Comparison of ENCODE assay signal across 17 cellular contexts in the genomic region with DNA sequence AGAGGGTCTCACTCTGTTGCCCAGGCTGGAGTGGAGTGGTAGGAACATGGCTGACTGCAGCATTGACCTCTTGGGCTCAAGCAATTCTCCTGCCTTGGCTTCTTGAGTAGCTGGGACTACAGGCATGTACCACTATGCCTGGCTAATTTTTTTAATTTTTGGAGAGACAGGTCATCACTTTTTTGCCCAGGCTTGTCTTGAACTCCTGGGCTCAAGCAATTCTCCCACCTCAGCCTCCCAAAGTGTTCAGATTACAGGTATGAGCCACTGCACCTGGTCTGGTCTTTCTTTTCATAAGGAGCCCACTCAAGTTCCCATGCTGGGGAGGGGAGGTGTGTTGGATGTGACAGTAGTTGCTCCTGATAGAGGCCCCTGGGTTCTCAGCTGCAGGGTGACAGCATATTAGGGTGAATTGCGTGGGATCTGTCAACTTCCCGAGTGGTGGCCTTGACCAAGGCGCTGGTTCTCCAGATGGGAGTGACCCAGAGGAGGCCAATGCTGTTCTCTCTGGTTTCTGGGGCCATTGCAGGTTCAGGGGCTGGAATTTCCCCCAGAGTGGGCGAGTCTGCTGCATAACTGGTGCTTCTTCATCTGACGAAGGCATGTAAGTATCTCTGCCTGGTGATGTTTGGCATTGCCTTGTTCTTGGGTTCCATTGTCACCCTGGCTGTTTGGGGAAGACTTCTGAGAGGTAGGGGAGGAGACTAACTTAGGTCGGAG. TPM values are rescaled to one million over a fixed set of nuclear protein-coding genes. Genes with fewer than 3 reads are reported as not detected.
DNase-seq lines count a peak whose midpoint lies in the region; ATAC-seq, FAIRE-seq and TF ChIP-seq lines count a peak whose summit lies in the region.
"Had no signal": no experiment of that assay in that cellular context is flagged by ENCODE, and none has a peak within 500 bp of the region (broad histone marks: within the 10 kb centered on the region; RNA-seq: fewer than 3 reads in every experiment).

No MANE protein-coding gene starts in this region.

- POLR2A ChIA-PET in H1 (lab: Charles Lee; ENCODE audit: partially characterized antibody) = interaction anchor here (0.6 to 1.0 kb wide), 2 partner anchors 10 to 17 kb away, joined by 3 read pairs; no protein-coding TSS in a partner anchor

- TF ChIP-seq EP300 in H1 (IDR thresholded peaks at IDR 0.05; ENCODE audit: borderline replicate concordance in 1 of 2, low read depth in 2 of 2, low read length in 2 of 2) = no peak

- ATAC-seq in HG03457 (IDR thresholded peaks at IDR 0.05; ENCODE audit: unreplicated experiment) (no peak), GM21390 (IDR thresholded peaks at IDR 0.05; ENCODE audit: unreplicated experiment) (no peak)
- ATAC-seq: GM23338 had no signal

- WGBS in H1 (ENCODE audit: extremely low coverage in 1 of 2, insufficient coverage in 1 of 2, insufficient read length in 1 of 2, insufficient replicate concordance in 2 of 2, low coverage in 1 of 2, low lambda C conversion rate in 2 of 2, missing lambda C conversion rate in 1 of 2), 2 experiments = 78% methylated on average over 6 of the region's 6 CpGs; no CpG with 5 or more reads in 1 of the 2 experiments
- 67 to 72% methylated on average over 5 to 6 of the region's 6 CpGs for WGBS in testis, 2 donors

- H3K4ac ChIP-seq in H1 (replicated peaks; ENCODE audit: insufficient read length, low read depth, low read length) = no peak overlapping the region

- H2BK20ac ChIP-seq in H1 (ENCODE audit: low read length) = no peak overlapping the region

- TF ChIP-seq POLR2A in H1 (IDR thresholded peaks at IDR 0.05; ENCODE audit: control extremely low read depth in 1 of 2, low read depth in 2 of 2, low read length in 2 of 2) (no peak), testis (IDR thresholded peaks at IDR 0.05) (no peak)

- no peak overlapping the region for H2BK120ac ChIP-seq in H1 (replicated peaks; ENCODE audit: low read depth, low read length)

- peak overlapping the region; percentile 61; the same call in 1 of the 2 replicates for H2BK15ac ChIP-seq in H1 (ENCODE audit: low read length)

- no peak overlapping the region for H2AK5ac ChIP-seq in H1 (ENCODE audit: low read depth, low read length)

- H4K20me1 ChIP-seq in BLaER1 = 0 out of 2 replicates have a peak, but pooled peaks cover 4% of the 10 kb centered on the region
- H4K20me1 ChIP-seq in H1 (replicated peaks in 1 of 2; ENCODE audit: control insufficient read depth in 1 of 2, insufficient read depth in 2 of 2, low read length in 2 of 2) = no peaks in the 10 kb centered on the region

- H3K23ac ChIP-seq in H1 (ENCODE audit: insufficient read length) = no peak overlapping the region

- peaks cover 51% of the 10 kb centered on the region for H3K4me1 ChIP-seq in BLaER1
- peaks cover 0 to 4% (median 1%) of the 10 kb centered on the region in 4 experiments; a peak in 4 of 7 replicates for H3K4me1 ChIP-seq in H1 (replicated peaks in 1 of 4; ENCODE audit: control insufficient read depth in 3 of 4, insufficient read depth in 4 of 4, low read length in 3 of 4)
- no peaks in the 10 kb centered on the region for H3K4me1 ChIP-seq in testis

- DNase-seq in activated effector memory CD4-positive, alpha-beta T cell treated with anti-CD3 and anti-CD28 coated beads, Interleukin-2, amount 50 U/mL, for 16 hours = peak; percentile 50
- no peak for DNase-seq in activated effector memory CD4-positive, alpha-beta T cell treated with Interleukin-2 at 50 U/mL for 16 hours
- no peak for DNase-seq in H1 (ENCODE audit: low read depth in 1 of 2, low spot score in 2 of 2)
- peak; percentile 12 for DNase-seq in posterior vena cava (ENCODE audit: low spot score)
- DNase-seq in testis = no peak
- DNase-seq: CD4-positive, CD25-positive, alpha-beta regulatory T cell; DMS53; GF-D8; H9 had no signal

- H3K23me2 ChIP-seq in H1 (ENCODE audit: low read depth, low read length) = no peaks in the 10 kb centered on the region

- H3K27me3 ChIP-seq in BLaER1 (peaks cover 17% of the 10 kb centered on the region), H1 (replicated peaks in 1 of 4; ENCODE audit: control insufficient read depth in 3 of 4, extremely low read depth in 1 of 4, insufficient read depth in 3 of 4, low read length in 3 of 4) (peaks cover 0 to 1% (median under 1%) of the 10 kb centered on the region in 4 experiments; a peak in 3 of 7 replicates), testis (no peaks in the 10 kb centered on the region)

- H3K36me3 ChIP-seq in BLaER1 = no peaks in the 10 kb centered on the region
- no peaks in the 10 kb centered on the region for H3K36me3 ChIP-seq in H1 (ENCODE audit: control insufficient read depth in 2 of 4, insufficient read depth in 4 of 4, low read length in 3 of 4)
- H3K36me3 ChIP-seq in testis (ENCODE audit: low read depth, missing control alignments) = no peaks in the 10 kb centered on the region

- no peaks in the 10 kb centered on the region; a peak in 1 of 4 replicates for H3K79me2 ChIP-seq in H1 (ENCODE audit: control insufficient read depth in 1 of 2, insufficient read depth in 2 of 2, low read length in 2 of 2)

- no peak overlapping the region for H2BK5ac ChIP-seq in H1 (ENCODE audit: low read depth, low read length)

- no peak overlapping the region for H3K14ac ChIP-seq in H1 (ENCODE audit: insufficient read length)

- H2AFZ ChIP-seq in H1 (ENCODE audit: low read length) = no peak overlapping the region
- H2AFZ ChIP-seq: GM23338 had no signal

- intact Hi-C loops in posterior vena cava (cut with DNase I) = no loop called here
- intact Hi-C loops in testis (cut with DNase I; ENCODE audit: low total_unique reads) = no loop called here

- TF ChIP-seq CTCF in H1 (IDR thresholded peaks at IDR 0.05; ENCODE audit: control extremely low read depth in 1 of 3, insufficient read depth in 1 of 3, low read depth in 1 of 3, low read length in 3 of 3) (no peak), testis (IDR thresholded peaks at IDR 0.05) (no peak)

- H4K5ac ChIP-seq in H1 (ENCODE audit: insufficient read length, low read depth, low read length) = no peak overlapping the region

- no peak overlapping the region for H2BK12ac ChIP-seq in H1 (ENCODE audit: low read depth, low read length)

- no peak overlapping the region for H3K18ac ChIP-seq in H1 (ENCODE audit: extremely low read depth, low read length)

- FAIRE-seq in H1 (lab: Jason Lieb, UNC) = no peak

- no peak for TF ChIP-seq RAD21 in H1 (IDR thresholded peaks at IDR 0.05 in 1 of 2, conservative IDR thresholded peaks at IDR 0.05 in 1 of 2; ENCODE audit: low read depth in 2 of 2, low read length in 2 of 2)

- H3K4me3 ChIP-seq in BLaER1 (no peak overlapping the region), H1 (ENCODE audit: extremely low read depth in 1 of 4, insufficient read depth in 2 of 4, low read depth in 3 of 4, low read length in 4 of 4) (no peak overlapping the region), testis (no peak overlapping the region)
- H3K4me3 ChIP-seq: GM23338 had no signal

- peak overlapping the region; percentile 71 for H3K4me2 ChIP-seq in BLaER1
- H3K4me2 ChIP-seq in H1 (ENCODE audit: insufficient read depth in 1 of 2, low read depth in 2 of 2, low read length in 2 of 2) = no peak overlapping the region
- H3K4me2 ChIP-seq: GM23338 had no signal

- no peaks in the 10 kb centered on the region for H3K9me3 ChIP-seq in BLaER1
- H3K9me3 ChIP-seq in H1 (ENCODE audit: insufficient read depth in 2 of 2, low read depth in 1 of 2, low read length in 1 of 2) = no peaks in the 10 kb centered on the region
- no peaks in the 10 kb centered on the region for H3K9me3 ChIP-seq in testis

- CTCF ChIA-PET in H1 (lab: Charles Lee; ENCODE audit: partially characterized antibody) = interaction anchor here (0.8 to 1.5 kb wide), 4 partner anchors 13 to 142 kb away, joined by 3 to 4 read pairs (median 3); no protein-coding TSS in a partner anchor

- H3K79me1 ChIP-seq in H1 (ENCODE audit: low read depth, low read length) = no peaks in the 10 kb centered on the region

- no peak overlapping the region for H4K8ac ChIP-seq in H1 (ENCODE audit: extremely low read depth, insufficient read depth, low read length)

- H3K27ac ChIP-seq in BLaER1 = no peak overlapping the region
- H3K27ac ChIP-seq in H1 (ENCODE audit: low read depth, low read length) = no peak overlapping the region
- H3K27ac ChIP-seq in testis = no peak overlapping the region
- H3K27ac ChIP-seq: 22Rv1 had no signal

- H3K9ac ChIP-seq in BLaER1 (no peak overlapping the region), H1 (replicated peaks in 1 of 4; ENCODE audit: extremely low read depth in 1 of 4, low read depth in 3 of 4, low read length in 3 of 4) (no peak overlapping the region)

- no peak overlapping the region for H3K56ac ChIP-seq in H1 (replicated peaks; ENCODE audit: insufficient read length, low read depth, low read length)

- no peak overlapping the region for H4K91ac ChIP-seq in H1 (replicated peaks; ENCODE audit: insufficient read length, low read length)

TF ChIP-seq in H1, 55 proteins besides CTCF, POLR2A, EP300 and RAD21 (continues in another document):
- TF ChIP-seq, protein P1, sequence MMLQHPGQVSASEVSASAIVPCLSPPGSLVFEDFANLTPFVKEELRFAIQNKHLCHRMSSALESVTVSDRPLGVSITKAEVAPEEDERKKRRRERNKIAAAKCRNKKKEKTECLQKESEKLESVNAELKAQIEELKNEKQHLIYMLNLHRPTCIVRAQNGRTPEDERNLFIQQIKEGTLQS (IDR thresholded peaks at IDR 0.05; ENCODE audit: insufficient read depth, low read depth, low read length) = no peak
- TF ChIP-seq KDM5A (IDR thresholded peaks at IDR 0.05; ENCODE audit: low read length) = no peak
- TF ChIP-seq SP1 (IDR thresholded peaks at IDR 0.05; ENCODE audit: low read depth, low read length) = no peak
- TF ChIP-seq SP4 (IDR thresholded peaks at IDR 0.05; ENCODE audit: low read length) = no peak
- no peak for TF ChIP-seq SUZ12 (IDR thresholded peaks at IDR 0.05; ENCODE audit: low read length)
- TF ChIP-seq CTBP2 (IDR thresholded peaks at IDR 0.05; ENCODE audit: borderline replicate concordance, insufficient read depth, insufficient read length, low read length) = no peak
- TF ChIP-seq NRF1 (IDR thresholded peaks at IDR 0.05; ENCODE audit: low read depth, low read length) = no peak

RNA-seq across cellular contexts. Expression of gene ESRRB, which starts 52.4 kb away (rescaled TPM):
- 0.45 and 0.48 TPM in 2 replicates for total RNA-seq in H1 (2021; fragmentation: NEBNext Ultra II Directional; extraction: Animal tissue kit (Norgen Biotek cat#: 25700))
- polyA plus RNA-seq in H1 (2011; rRNA removed) = 0.19 and 0.29 TPM in 2 replicates
- polyA plus RNA-seq in H1 (2011; cell fraction: cytosol; rRNA removed) = 0.19 TPM
- 0.40 TPM for polyA plus RNA-seq in H1 (2011; cell fraction: nucleus; rRNA removed)
- polyA plus RNA-seq in H1 (2012, experiment 1 of 2) = 0.11 to 0.17 TPM (median 0.15 TPM) in 3 of 4 replicates, not detected in the other
- 0.12 TPM for polyA plus RNA-seq in H1 (2012, experiment 2 of 2)
- polyA plus RNA-seq in H1 (2013, experiment 1 of 2) = 0.32 TPM
- 0.39 TPM for polyA plus RNA-seq in H1 (2013, experiment 2 of 2)
- 0.12 and 0.41 TPM in 2 replicates for polyA minus RNA-seq in H1 (2011; rRNA and poly(A)+ RNA removed)
- polyA minus RNA-seq in H1 (2011; cell fraction: cytosol; rRNA and poly(A)+ RNA removed) = not detected
- polyA minus RNA-seq in H1 (2011; cell fraction: nucleus; rRNA and poly(A)+ RNA removed) = not detected
- total RNA-seq in posterior vena cava = under 1 TPM; 0.60 to 0.95 TPM
- 1 to 10 TPM; 2.5 to 2.8 TPM for total RNA-seq in testis
- 3.3 TPM for polyA plus RNA-seq in testis (ENCODE audit: insufficient read depth, low read depth, low replicate concordance)
- total RNA-seq: CD4-positive, CD25-positive, alpha-beta regulatory T cell; HT-29 had no signal
- polyA plus RNA-seq: BJ; CD4-positive, CD25-positive, alpha-beta regulatory T cell; IgD-negative memory B cell had no signal

Comparison
In these comparisons a context has a peak if more than half of its experiments do, and no peak if none do; other contexts are left out.
1. DNase-seq: peak in activated effector memory CD4-positive, alpha-beta T cell treated with anti-CD3 and anti-CD28 coated beads, Interleukin-2, amount 50 U/mL, for 16 hours (single experiment) and posterior vena cava (single experiment); none in activated effector memory CD4-positive, alpha-beta T cell treated with Interleukin-2 at 50 U/mL for 16 hours (single experiment), H1 (0 of 2) and testis (single experiment).